20 cellular contexts compared by ENCODE assay signal in the genomic region with DNA sequence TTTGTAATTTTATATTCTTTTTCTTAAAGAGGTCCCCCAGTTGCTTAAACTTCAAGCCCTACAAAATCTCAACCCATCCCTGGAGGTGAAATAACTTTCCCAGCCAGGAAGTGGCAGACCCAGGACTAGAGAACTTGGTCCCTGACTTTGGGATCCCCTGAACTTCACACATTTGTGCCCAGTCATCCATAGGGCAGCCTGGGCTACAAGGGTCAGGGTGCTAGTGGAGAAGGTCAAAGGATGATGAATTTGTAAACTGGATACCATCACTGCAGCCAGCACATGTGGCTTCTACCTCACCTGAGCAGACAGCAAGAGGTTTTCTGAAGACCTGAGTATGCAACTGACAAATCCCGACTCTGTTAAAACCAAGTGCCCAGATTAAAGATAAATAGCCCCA. TPM values are rescaled to one million over a fixed set of nuclear protein-coding genes. Genes with fewer than 3 reads are reported as not detected.
DNase-seq lines count a peak whose midpoint lies in the region; ATAC-seq and TF ChIP-seq lines count a peak whose summit lies in the region.
"Had no signal": no experiment of that assay in that cellular context is flagged by ENCODE, and none has a peak within 500 bp of the region (broad histone marks: within the 10 kb centered on the region; RNA-seq: fewer than 3 reads in every experiment).

No MANE protein-coding gene starts in this region.

- H3K9me3 Mint-ChIP-seq in activated CD4-positive, alpha-beta T cell treated with anti-CD3 and anti-CD28 coated beads, Interleukin-2, amount 10 ng/mL, durations not matched to agents 7 days and 5 days: no peaks in the 10 kb centered on the region
- no peaks in the 10 kb centered on the region for H3K9me3 Mint-ChIP-seq in natural killer cell
- H3K9me3 Mint-ChIP-seq in natural killer cell treated with Interleukin-12 subunit alpha and Interleukin-12 subunit beta and Interleukin-15 and Interleukin-18, amount 100 ng/mL, for 72 hours: no peaks in the 10 kb centered on the region
- H3K9me3 Mint-ChIP-seq: CD4-positive, alpha-beta T cell; HFFc6 had no signal

- CTCF ChIA-PET in activated CD4-positive, alpha-beta T cell treated with anti-CD3 and anti-CD28 coated beads, Interleukin-2, amount 10 ng/mL, durations not matched to agents 7 days and 5 days (lab: Charles Lee): interaction anchor here (0.6 kb wide), 1 partner anchor 790 kb away, joined by 3 read pairs; no protein-coding TSS in a partner anchor

- peak; percentile 2 for DNase-seq in activated CD4-positive, alpha-beta T cell treated with anti-CD3 and anti-CD28 coated beads, Interleukin-2, amount 10 ng/mL, durations not matched to agents 7 days and 5 days
- no peak for DNase-seq in activated CD4-positive, alpha-beta T cell treated with anti-CD3 and anti-CD28 coated beads, Interleukin-2, amount 50 U/mL, for 4 hours
- no peak for DNase-seq in natural killer cell
- no peak for DNase-seq in natural killer cell treated with Interleukin-12 subunit alpha and Interleukin-12 subunit beta and Interleukin-15 and Interleukin-18, amount 100 ng/mL, for 72 hours (ENCODE audit: low spot score)
- DNase-seq in islet precursor cell: peak; percentile 35
- DNase-seq in NCI-H1417 treated with DMSO at 0.1 percent for 48 hours (lab: John Stamatoyannopoulos, UW): no peak
- DNase-seq in posterior vena cava (ENCODE audit: low spot score): no peak
- DNase-seq: AML-193; Caco-2; CD4-positive, alpha-beta T cell; DMS79 treated with DMSO at 0.1 percent for 48 hours; EL; GOT3; H7; HFFc6 had no signal

- no peak overlapping the region for H3K27ac Mint-ChIP-seq in activated CD4-positive, alpha-beta T cell treated with anti-CD3 and anti-CD28 coated beads, Interleukin-2, amount 10 ng/mL, durations not matched to agents 7 days and 5 days
- H3K27ac Mint-ChIP-seq in natural killer cell: peak overlapping the region; percentile 90 to 92
- H3K27ac Mint-ChIP-seq in natural killer cell treated with Interleukin-12 subunit alpha and Interleukin-12 subunit beta and Interleukin-15 and Interleukin-18, amount 100 ng/mL, for 72 hours: peak overlapping the region in 1 of 2 donors; percentile 85
- H3K27ac Mint-ChIP-seq: CD4-positive, alpha-beta T cell; HFFc6 had no signal

- ATAC-seq in natural killer cell (no peak), HG03378 (IDR thresholded peaks at IDR 0.05; ENCODE audit: unreplicated experiment) (no peak)
- no peak for ATAC-seq in natural killer cell treated with Interleukin-12 subunit alpha and Interleukin-12 subunit beta and Interleukin-15 and Interleukin-18, amount 100 ng/mL, for 72 hours
- ATAC-seq: A549, GM12878, HCT116 had no signal

- no peak overlapping the region for H3K4me3 Mint-ChIP-seq in activated CD4-positive, alpha-beta T cell treated with anti-CD3 and anti-CD28 coated beads, Interleukin-2, amount 10 ng/mL, durations not matched to agents 7 days and 5 days
- no peak overlapping the region for H3K4me3 Mint-ChIP-seq in natural killer cell
- H3K4me3 Mint-ChIP-seq in natural killer cell treated with Interleukin-12 subunit alpha and Interleukin-12 subunit beta and Interleukin-15 and Interleukin-18, amount 100 ng/mL, for 72 hours: no peak overlapping the region
- H3K4me3 Mint-ChIP-seq: CD4-positive, alpha-beta T cell; HFFc6 had no signal

- peaks cover 52% of the 10 kb centered on the region for H3K4me1 Mint-ChIP-seq in activated CD4-positive, alpha-beta T cell treated with anti-CD3 and anti-CD28 coated beads, Interleukin-2, amount 10 ng/mL, durations not matched to agents 7 days and 5 days
- peaks cover 59% of the 10 kb centered on the region in 2 donors for H3K4me1 Mint-ChIP-seq in natural killer cell
- peaks cover 55 to 72% of the 10 kb centered on the region in 2 donors for H3K4me1 Mint-ChIP-seq in natural killer cell treated with Interleukin-12 subunit alpha and Interleukin-12 subunit beta and Interleukin-15 and Interleukin-18, amount 100 ng/mL, for 72 hours (ENCODE audit: low read depth in 2 of 2)

- H3K36me3 Mint-ChIP-seq in activated CD4-positive, alpha-beta T cell treated with anti-CD3 and anti-CD28 coated beads, Interleukin-2, amount 10 ng/mL, durations not matched to agents 7 days and 5 days (ENCODE audit: low read depth): no peaks in the 10 kb centered on the region
- H3K36me3 Mint-ChIP-seq in natural killer cell: no peaks in the 10 kb centered on the region
- H3K36me3 Mint-ChIP-seq in natural killer cell treated with Interleukin-12 subunit alpha and Interleukin-12 subunit beta and Interleukin-15 and Interleukin-18, amount 100 ng/mL, for 72 hours: peaks cover 10% of the 10 kb centered on the region

- POLR2A ChIA-PET in activated CD4-positive, alpha-beta T cell treated with anti-CD3 and anti-CD28 coated beads, Interleukin-2, amount 10 ng/mL, durations not matched to agents 7 days and 5 days (lab: Charles Lee): no interaction called here

- H3K27me3 Mint-ChIP-seq in activated CD4-positive, alpha-beta T cell treated with anti-CD3 and anti-CD28 coated beads, Interleukin-2, amount 10 ng/mL, durations not matched to agents 7 days and 5 days: no peaks in the 10 kb centered on the region
- H3K27me3 Mint-ChIP-seq in natural killer cell (ENCODE audit: low read depth in 2 of 2): no peaks in the 10 kb centered on the region
- no peaks in the 10 kb centered on the region for H3K27me3 Mint-ChIP-seq in natural killer cell treated with Interleukin-12 subunit alpha and Interleukin-12 subunit beta and Interleukin-15 and Interleukin-18, amount 100 ng/mL, for 72 hours
- H3K27me3 Mint-ChIP-seq: CD4-positive, alpha-beta T cell had no signal

- intact Hi-C loops in natural killer cell (cut with micrococcal nuclease): no loop called here
- intact Hi-C loops in posterior vena cava (cut with DNase I): no loop called here

- no peak for TF ChIP-seq CTCF in natural killer cell (IDR thresholded peaks at IDR 0.05)

RNA-seq across cellular contexts. Expression of gene HIVEP3, which starts 31.4 kb away (rescaled TPM):
- 10 to 100 TPM; 18.4 to 21.5 TPM for total RNA-seq in activated CD4-positive, alpha-beta T cell treated with anti-CD3 and anti-CD28 coated beads, Interleukin-2, amount 10 ng/mL, durations not matched to agents 7 days and 5 days
- total RNA-seq in natural killer cell (10 to 100 TPM; 26.2 to 35.2 (median 29.8) TPM), posterior vena cava (1 to 10 TPM; 4.1 to 5.5 TPM)
- total RNA-seq in natural killer cell treated with Interleukin-12 subunit alpha and Interleukin-12 subunit beta and Interleukin-15 and Interleukin-18, amount 100 ng/mL, for 72 hours: 10 to 100 TPM; 17.9 to 32.0 TPM
- total RNA-seq: G401 had no signal

Comparison
In these comparisons a context has a peak if more than half of its experiments do, and no peak if none do; other contexts are left out.
1. DNase-seq: peak in activated CD4-positive, alpha-beta T cell treated with anti-CD3 and anti-CD28 coated beads, Interleukin-2, amount 10 ng/mL, durations not matched to agents 7 days and 5 days (single experiment) and islet precursor cell (single experiment); none in activated CD4-positive, alpha-beta T cell treated with anti-CD3 and anti-CD28 coated beads, Interleukin-2, amount 50 U/mL, for 4 hours (0 of 2), natural killer cell (single experiment), natural killer cell treated with Interleukin-12 subunit alpha and Interleukin-12 subunit beta and Interleukin-15 and Interleukin-18, amount 100 ng/mL, for 72 hours (single experiment), NCI-H1417 treated with DMSO at 0.1 percent for 48 hours (single experiment) and posterior vena cava (single experiment).